8 cellular contexts compared by ENCODE assay signal in genomic region chr11:76444065-76444383, GRCh38. TPM values are rescaled to one million over a fixed set of nuclear protein-coding genes. Genes with fewer than 3 reads are reported as not detected.
DNase-seq lines count a peak whose midpoint lies in the region; ATAC-seq and TF ChIP-seq lines count a peak whose summit lies in the region.

No MANE protein-coding gene starts in this region.

- H4K20me1 ChIP-seq in IMR-90 (ENCODE audit: insufficient read depth, low read length): peaks cover 9% of the 10 kb centered on the region; the same call in 1 of the 2 replicates

- DNase-seq in IMR-90 (no peak), caudate nucleus (lab: John Stamatoyannopoulos, UW) (no peak), NCI-H345 treated with DMSO at 0.1 percent for 48 hours (lab: John Stamatoyannopoulos, UW; ENCODE audit: unreplicated experiment) (no peak), COLO829 (ENCODE audit: low spot score) (no peak), SIG-M5 (lab: John Stamatoyannopoulos, UW) (no peak)

- peaks cover 16 to 34% of the 10 kb centered on the region in 2 experiments; a peak in 3 of 4 replicates for H3K79me1 ChIP-seq in IMR-90 (ENCODE audit: low read depth in 1 of 2, low read length in 2 of 2)

- H2AK5ac ChIP-seq in IMR-90 (ENCODE audit: low read depth, low read length): peak overlapping the region; percentile 63

- no peak overlapping the region for H2BK15ac ChIP-seq in IMR-90 (ENCODE audit: low read depth, low read length)

- intact Hi-C loops in IMR-90 (cut with micrococcal nuclease): loop anchor here (2.0 to 5.0 kb wide), 3 partner anchors 62 to 237 kb away; partner anchors contain the start of genes GVQW3, THAP12 and WNT11

- H3K9ac ChIP-seq in IMR-90 (ENCODE audit: low read depth, low read length) (peak overlapping the region; percentile 94), muscle layer of colon (ENCODE audit: low read length) (peak overlapping the region; percentile 99)

- H3K9me1 ChIP-seq in IMR-90 (ENCODE audit: insufficient read depth, low read length): 0 out of 2 replicates have a peak, but pooled peaks cover 3% of the 10 kb centered on the region

- H2BK20ac ChIP-seq in IMR-90 (ENCODE audit: low read depth, low read length): no peak overlapping the region

- no peak for TF ChIP-seq POLR2A in IMR-90 (IDR thresholded peaks at IDR 0.05; ENCODE audit: low read depth, low read length)

- H2AK9ac ChIP-seq in IMR-90 (replicated peaks; ENCODE audit: low read depth, low read length, poor library complexity): peak overlapping the region; percentile 5

- peak overlapping the region; percentile 84 to 94 for H4K8ac ChIP-seq in IMR-90 (ENCODE audit: low read depth in 2 of 2, low read length in 2 of 2)

- peak overlapping the region; percentile 66 for H2BK5ac ChIP-seq in IMR-90 (ENCODE audit: low read depth, low read length, poor library complexity, severe bottlenecking)

- no peaks in the 10 kb centered on the region for H3K9me3 ChIP-seq in IMR-90 (ENCODE audit: control insufficient read depth, insufficient read depth, low read length)
- no peaks in the 10 kb centered on the region for H3K9me3 ChIP-seq in muscle layer of colon (ENCODE audit: low read length)

- H2AFZ ChIP-seq in ACC112 (ENCODE audit: low read length, unreplicated experiment): peak overlapping the region; percentile 8
- H2AFZ ChIP-seq in IMR-90 (replicated peaks; ENCODE audit: low read length, poor library complexity): peak overlapping the region; percentile 86

- ATAC-seq in IMR-90 (ENCODE audit: low read depth): no peak
- no peak for ATAC-seq in HG02852 (IDR thresholded peaks at IDR 0.05; ENCODE audit: unreplicated experiment)

- peak overlapping the region; percentile 95 for H3K14ac ChIP-seq in IMR-90 (replicated peaks; ENCODE audit: low read depth, low read length)

- POLR2A ChIA-PET in IMR-90 (lab: Charles Lee; ENCODE audit: unreplicated experiment): no interaction called here

- 0% methylated on average over 4 of the region's 10 CpGs; no CpG with 5 or more reads in 1 of the 2 experiments for WGBS in IMR-90 (ENCODE audit: extremely low coverage in 2 of 2, insufficient read length in 1 of 2), 2 experiments

- H4K5ac ChIP-seq in IMR-90 (ENCODE audit: low read depth, low read length): peak overlapping the region; percentile 87

- H3K79me2 ChIP-seq in ACC112 (ENCODE audit: control insufficient read depth, insufficient read depth, low read length, unreplicated experiment): peaks cover 45% of the 10 kb centered on the region

- H3K4me2 ChIP-seq in IMR-90 (ENCODE audit: low read depth, low read length): peak overlapping the region; percentile 69

- peaks cover 13% of the 10 kb centered on the region for H3K4me1 ChIP-seq in ACC112 (ENCODE audit: control insufficient read depth, insufficient read depth, low read length, unreplicated experiment)
- H3K4me1 ChIP-seq in IMR-90 (ENCODE audit: control insufficient read depth, insufficient read depth, low read length): no peaks in the 10 kb centered on the region
- peaks cover 12% of the 10 kb centered on the region for H3K4me1 ChIP-seq in muscle layer of colon (ENCODE audit: insufficient read depth, low read length)

- H3K56ac ChIP-seq in IMR-90 (ENCODE audit: extremely low read depth, insufficient read depth, low read length): peak overlapping the region; percentile 91

- peak overlapping the region; percentile 91 for H3K4ac ChIP-seq in IMR-90 (ENCODE audit: low read depth, low read length)

- CTCF ChIA-PET in IMR-90 (lab: Yijun Ruan, JAX): no interaction called here

- dilution Hi-C loops in IMR-90 (cut with HindIII; ENCODE audit: low sequenced_read_pairs, unreplicated experiment): no loop called here

- peak overlapping the region; percentile 49 for H3K18ac ChIP-seq in IMR-90 (ENCODE audit: low read depth, low read length)

- peak overlapping the region; percentile 90 for H3K23ac ChIP-seq in IMR-90 (ENCODE audit: low read depth, low read length)

- H4K91ac ChIP-seq in IMR-90 (ENCODE audit: insufficient read depth, low read depth, low read length): peak overlapping the region; percentile 81

- peak overlapping the region; percentile 50 for H2BK120ac ChIP-seq in IMR-90 (ENCODE audit: low read depth, low read length)

- H3K27ac ChIP-seq in ACC112 (ENCODE audit: low read depth, low read length) (peak overlapping the region; percentile 80), IMR-90 (ENCODE audit: insufficient read depth, low read length) (peak overlapping the region; percentile 82), caudate nucleus (ENCODE audit: low read depth, low read length) (peak overlapping the region; percentile 94), muscle layer of colon (ENCODE audit: low read depth, low read length) (peak overlapping the region; percentile 87)

- in situ Hi-C loops in IMR-90 (cut with MboI; ENCODE audit: low sequenced_read_pairs): no loop called here

- TF ChIP-seq RAD21 in IMR-90 (IDR thresholded peaks at IDR 0.05; ENCODE audit: low read length): no peak

- TF ChIP-seq CTCF in IMR-90 (conservative IDR thresholded peaks at IDR 0.05; ENCODE audit: low read depth, low read length): no peak

- H3K36me3 ChIP-seq in ACC112 (ENCODE audit: insufficient read depth, low read length): peaks cover 4% of the 10 kb centered on the region
- H3K36me3 ChIP-seq in IMR-90 (ENCODE audit: control insufficient read depth, insufficient read depth, low read length): no peaks in the 10 kb centered on the region
- peaks cover 11% of the 10 kb centered on the region for H3K36me3 ChIP-seq in muscle layer of colon (ENCODE audit: insufficient read depth, low read length)

- H3K27me3 ChIP-seq in ACC112 (ENCODE audit: insufficient read depth, low read length) (no peaks in the 10 kb centered on the region), IMR-90 (ENCODE audit: control insufficient read depth, insufficient read depth, low read length) (no peaks in the 10 kb centered on the region), muscle layer of colon (ENCODE audit: control insufficient read depth in 1 of 2, insufficient read depth in 2 of 2, low read length in 2 of 2) (no peaks in the 10 kb centered on the region)

- peak overlapping the region; percentile 82 for H3K4me3 ChIP-seq in ACC112 (ENCODE audit: low read depth, low read length)
- peak overlapping the region; percentile 68 for H3K4me3 ChIP-seq in IMR-90 (ENCODE audit: insufficient read depth, low read depth, low read length)
- H3K4me3 ChIP-seq in muscle layer of colon (ENCODE audit: low read depth in 1 of 2, low read length in 2 of 2): peak overlapping the region; percentile 95 to 97

- BruUV-seq in IMR-90 (replicated peaks; lab: Mats Ljungman, UMichigan): TSS peak; percentile 78

TF ChIP-seq in IMR-90, 13 proteins besides CTCF, POLR2A, EP300 and RAD21:
- TF ChIP-seq MAFK (IDR thresholded peaks at IDR 0.05; ENCODE audit: low read depth, low read length) (no peak), MXI1 (IDR thresholded peaks at IDR 0.05; ENCODE audit: borderline replicate concordance, low read depth, low read length) (peak; percentile 88), MAZ (IDR thresholded peaks at IDR 0.05; ENCODE audit: borderline replicate concordance, low read depth, low read length) (no peak)
- TF ChIP-seq, protein P1, sequence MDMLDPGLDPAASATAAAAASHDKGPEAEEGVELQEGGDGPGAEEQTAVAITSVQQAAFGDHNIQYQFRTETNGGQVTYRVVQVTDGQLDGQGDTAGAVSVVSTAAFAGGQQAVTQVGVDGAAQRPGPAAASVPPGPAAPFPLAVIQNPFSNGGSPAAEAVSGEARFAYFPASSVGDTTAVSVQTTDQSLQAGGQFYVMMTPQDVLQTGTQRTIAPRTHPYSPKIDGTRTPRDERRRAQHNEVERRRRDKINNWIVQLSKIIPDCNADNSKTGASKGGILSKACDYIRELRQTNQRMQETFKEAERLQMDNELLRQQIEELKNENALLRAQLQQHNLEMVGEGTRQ (IDR thresholded peaks at IDR 0.05; ENCODE audit: low read depth, low read length): peak; percentile 50; the same call in 1 of the 2 replicates
TF ChIP-seq in IMR-90: peak in this region for 2.

RNA-seq across cellular contexts. Expression of gene EMSY, which starts 0.8 kb away (rescaled TPM):
- 22.0 and 28.9 TPM in 2 replicates for total RNA-seq in IMR-90 (2012; rRNA removed)
- polyA plus RNA-seq in IMR-90 (2012; rRNA removed): 14.1 and 18.0 TPM in 2 replicates
- 5.9 and 6.1 TPM in 2 replicates for polyA plus RNA-seq in IMR-90 (2012; cell fraction: cytosol; rRNA removed)
- polyA plus RNA-seq in IMR-90 (2012; cell fraction: nucleus; rRNA removed; ENCODE audit: low replicate concordance): 26.1 and 47.3 TPM in 2 replicates
